In the genomic region with DNA sequence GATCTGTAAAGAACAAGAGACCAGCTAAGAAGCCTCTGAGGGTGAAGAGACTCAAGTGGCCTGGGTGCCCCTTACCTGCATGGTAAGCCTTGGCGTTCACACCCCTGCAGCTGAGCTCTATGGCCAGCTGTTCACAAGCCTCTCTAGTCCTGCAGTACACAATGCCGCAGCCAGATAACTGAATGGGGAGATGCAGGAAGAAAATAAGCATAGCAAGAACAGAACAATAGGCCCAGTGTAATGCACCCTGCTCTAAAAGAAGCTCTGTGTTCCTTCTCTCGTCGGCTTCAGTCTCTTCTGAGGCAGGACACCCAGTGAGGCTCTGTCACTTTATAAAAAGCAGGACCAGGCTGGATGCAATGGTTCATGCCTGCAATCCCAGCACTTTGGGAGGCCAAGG, we compare ENCODE assay signal across 15 cellular contexts. TPM values are rescaled to one million over a fixed set of nuclear protein-coding genes. Genes with fewer than 3 reads are reported as not detected.
"Had no signal": no experiment of that assay in that cellular context is flagged by ENCODE, and none has a peak within 500 bp of the region (broad histone marks: within the 10 kb centered on the region; RNA-seq: fewer than 3 reads in every experiment).

No MANE protein-coding gene starts in this region.

- H3K27ac ChIP-seq: esophagus squamous epithelium, heart left ventricle, neutrophil, right lobe of liver, suprapubic skin had no signal

- H3K4me3 ChIP-seq: esophagus squamous epithelium, heart left ventricle, right lobe of liver, suprapubic skin had no signal

- DNase-seq: activated CD4-positive, alpha-beta T cell treated with anti-CD3 and anti-CD28 coated beads, Interleukin-2, amount 10 ng/mL, durations not matched to agents 24 days and 14 days; activated CD8-positive, alpha-beta memory T cell treated with anti-CD3 and anti-CD28 coated beads for 24 hours; activated naive CD4-positive, alpha-beta T cell treated with anti-CD3 and anti-CD28 coated beads, Interleukin-2, amount 10 ng/mL, durations not matched to agents 7 days and 5 days; cerebellar nuclear complex; esophagus squamous epithelium; foreskin fibroblast; heart left ventricle; naive B cell; stimulated activated CD4-positive, alpha-beta T cell treated with anti-CD3 and anti-CD28 coated beads, Interleukin-12 subunit alpha, Interleukin-12 subunit beta, amount 100 ng/mL, for 4 hours; stimulated activated naive CD4-positive, alpha-beta T cell; T-helper 17 cell had no signal

- H3K9me3 ChIP-seq: esophagus squamous epithelium, heart left ventricle, neutrophil, right lobe of liver, suprapubic skin had no signal

- H3K27me3 ChIP-seq: esophagus squamous epithelium, heart left ventricle, neutrophil, right lobe of liver, suprapubic skin had no signal

RNA-seq across cellular contexts. Expression of a gene that starts 28.3 kb away (rescaled TPM):
- total RNA-seq: WTC11 had no signal
